8 cellular contexts compared by ENCODE assay signal in the genomic region with DNA sequence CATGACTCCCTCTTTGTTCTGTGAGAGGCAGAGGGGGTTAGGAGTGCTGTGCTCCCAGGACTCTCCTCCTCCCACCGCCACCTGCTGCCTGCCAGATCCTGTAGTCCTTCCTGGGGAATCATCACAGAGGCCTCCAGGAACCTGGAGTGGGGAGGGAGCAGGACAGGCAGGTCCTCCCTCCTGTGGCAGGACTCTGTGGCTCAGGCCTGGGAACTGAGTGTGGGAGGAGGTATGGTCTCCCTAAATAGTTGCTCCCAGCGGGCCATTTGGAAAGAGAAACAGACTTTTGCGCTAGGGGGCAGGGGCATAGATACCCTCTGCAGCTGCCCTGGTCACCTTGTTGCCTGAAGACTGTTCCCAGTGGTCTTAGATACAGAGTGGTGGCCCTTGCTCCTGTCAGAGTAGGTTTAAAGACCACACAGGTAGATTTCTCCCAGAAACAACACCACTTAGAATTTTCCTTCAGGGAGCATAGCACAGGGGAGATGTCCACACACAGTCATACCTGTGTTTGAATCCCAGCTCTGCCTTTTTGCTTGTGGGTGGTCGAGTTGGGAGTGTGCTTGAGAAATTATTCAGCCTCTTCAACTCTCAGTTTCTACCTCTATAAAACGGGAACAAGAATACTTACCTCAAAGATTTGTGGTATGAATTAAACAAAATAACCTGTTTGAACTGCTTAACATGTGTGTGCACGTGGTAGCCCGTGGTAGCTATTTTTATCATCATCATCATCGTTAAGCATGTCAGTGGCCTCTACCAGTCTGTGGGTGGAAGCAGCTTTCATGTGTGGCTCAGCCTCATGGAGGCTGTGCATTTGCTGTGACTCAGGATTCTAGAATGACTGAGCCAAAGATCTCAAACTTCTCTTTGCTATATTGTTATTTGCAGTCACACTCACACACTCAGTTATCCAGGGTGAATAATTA. TPM values are rescaled to one million over a fixed set of nuclear protein-coding genes. Genes with fewer than 3 reads are reported as not detected.
DNase-seq lines count a peak whose midpoint lies in the region; ATAC-seq, FAIRE-seq and TF ChIP-seq lines count a peak whose summit lies in the region.

No MANE protein-coding gene starts in this region.

- no peak overlapping the region for H4K8ac ChIP-seq in mesendoderm (ENCODE audit: low read depth, low read length)

- no peak overlapping the region for H2BK120ac ChIP-seq in mesendoderm (ENCODE audit: low read depth, low read length)

- TF ChIP-seq EP300 in SK-N-SH (IDR thresholded peaks at IDR 0.05; ENCODE audit: borderline replicate concordance in 1 of 2, low read depth in 1 of 2, low read length in 1 of 2) = no peak

- H3K9ac ChIP-seq in SK-N-SH (peak overlapping the region; percentile 39; the same call in 1 of the 2 replicates), mesendoderm (ENCODE audit: low read length) (no peak overlapping the region)

- H3K18ac ChIP-seq in mesendoderm (ENCODE audit: low read length) = no peak overlapping the region

- H2AK5ac ChIP-seq in mesendoderm (ENCODE audit: low read length) = no peak overlapping the region

- no peaks in the 10 kb centered on the region for H3K79me2 ChIP-seq in SK-N-SH (ENCODE audit: insufficient read depth)
- H3K79me2 ChIP-seq in mesendoderm (ENCODE audit: control insufficient read depth, insufficient read depth, low read length) = no peaks in the 10 kb centered on the region

- H3K27me3 ChIP-seq in SK-N-SH (ENCODE audit: insufficient read depth) = no peaks in the 10 kb centered on the region
- H3K27me3 ChIP-seq in mesendoderm (ENCODE audit: insufficient read depth, low read length, poor library complexity) = no peaks in the 10 kb centered on the region
- H3K27me3 ChIP-seq in thyroid gland = no peaks in the 10 kb centered on the region

- no peak for TF ChIP-seq POLR2A in thyroid gland (IDR thresholded peaks at IDR 0.05)
- no peak for TF ChIP-seq POLR2A in H54 (IDR thresholded peaks at IDR 0.05; ENCODE audit: low read depth, low read length)

- 73% methylated on average over 8 of the region's 8 CpGs for WGBS in SK-N-SH (ENCODE audit: low lambda C conversion rate)
- WGBS in mesendoderm (ENCODE audit: extremely low coverage, insufficient coverage, low lambda C conversion rate) = no CpG with 5 or more reads among the region's 8 CpGs
- WGBS in thyroid gland, 2 donors = 64 to 73% methylated on average over 7 of the region's 8 CpGs

- DNase-seq in SK-N-SH (no peak), amniotic epithelial cell (ENCODE audit: low read depth) (peak; percentile 87), mesendoderm (no peak), thyroid gland (peak in 1 of 2 donors; percentile 30), DMS79 treated with DMSO at 0.1 percent for 48 hours (lab: John Stamatoyannopoulos, UW) (no peak), H54 (ENCODE audit: insufficient read length, low spot score) (no peak)

- no peaks in the 10 kb centered on the region for H3K79me1 ChIP-seq in mesendoderm (ENCODE audit: low read length)

- peaks cover 11% of the 10 kb centered on the region for H3F3A ChIP-seq in SK-N-SH (replicated peaks; ENCODE audit: insufficient read depth)

- CTCF ChIA-PET in SK-N-SH (lab: Yijun Ruan, JAX) = interaction anchor here (1.0 to 6.4 kb wide), 8 partner anchors 10 to 81 kb away, joined by 3 to 50 read pairs (median 14); a partner anchor contains a TSS

- H3K4me3 ChIP-seq in SK-N-SH (ENCODE audit: low read depth in 2 of 2, low read length in 1 of 2) = no peak overlapping the region
- H3K4me3 ChIP-seq in mesendoderm (ENCODE audit: low read length) = no peak overlapping the region
- no peak overlapping the region for H3K4me3 ChIP-seq in thyroid gland (replicated peaks in 1 of 3)

- H4K5ac ChIP-seq in mesendoderm (ENCODE audit: low read length) = no peak overlapping the region

- POLR2A ChIA-PET in SK-N-SH (lab: Yijun Ruan, JAX) = interaction anchor here (1.1 kb wide), 1 partner anchor 71 kb away, joined by 3 read pairs; no protein-coding TSS in a partner anchor

- H3K27ac ChIP-seq in SK-N-SH (ENCODE audit: low read depth in 2 of 2, low read length in 1 of 2) (peak overlapping the region in 1 of 2 experiments; percentile 80; a peak in 3 of 4 replicates), mesendoderm (ENCODE audit: low read depth, low read length) (no peak overlapping the region), thyroid gland (peak overlapping the region in 2 of 3 donors; percentile 25 to 76)

- peak; percentile 32 for ATAC-seq in GM18508 (IDR thresholded peaks at IDR 0.05; ENCODE audit: insufficient read depth, unreplicated experiment)
- peak; percentile 56 for ATAC-seq in HG02884 (IDR thresholded peaks at IDR 0.05; ENCODE audit: unreplicated experiment)

- H3K4me2 ChIP-seq in SK-N-SH = peak overlapping the region; percentile 42; the same call in 1 of the 2 replicates
- no peak overlapping the region for H3K4me2 ChIP-seq in mesendoderm (ENCODE audit: low read length)

- H4K20me1 ChIP-seq in SK-N-SH (ENCODE audit: insufficient read depth) = no peaks in the 10 kb centered on the region

- H3K23ac ChIP-seq in mesendoderm (ENCODE audit: low read length) = no peak overlapping the region

- TF ChIP-seq CTCF in SK-N-SH (IDR thresholded peaks at IDR 0.05) (no peak), thyroid gland (IDR thresholded peaks at IDR 0.05) (no peak)

- peak overlapping the region; percentile 51 for H3K56ac ChIP-seq in mesendoderm (ENCODE audit: low read length)

- H2AFZ ChIP-seq in SK-N-SH (ENCODE audit: low read depth) = no peak overlapping the region

- intact Hi-C loops in thyroid gland (cut with DNase I) = no loop called here

- H3K36me3 ChIP-seq in SK-N-SH (replicated peaks in 1 of 2; ENCODE audit: control insufficient read depth in 1 of 2, insufficient read depth in 2 of 2, low read length in 1 of 2) (no peaks in the 10 kb centered on the region), mesendoderm (ENCODE audit: control insufficient read depth, insufficient read depth, low read length) (no peaks in the 10 kb centered on the region), thyroid gland (peaks cover 0 to 6% of the 10 kb centered on the region in 2 donors)

- no peak for TF ChIP-seq RAD21 in SK-N-SH (IDR thresholded peaks at IDR 0.05; ENCODE audit: low read length)

- H2BK5ac ChIP-seq in mesendoderm (ENCODE audit: low read length) = no peak overlapping the region

- no peaks in the 10 kb centered on the region for H3K9me2 ChIP-seq in SK-N-SH

- FAIRE-seq in H54 (lab: Jason Lieb, UNC) = no peak

- H3K9me3 ChIP-seq in SK-N-SH (no peaks in the 10 kb centered on the region), thyroid gland (no peaks in the 10 kb centered on the region)

- no peak overlapping the region for H3K4ac ChIP-seq in mesendoderm (ENCODE audit: low read depth, low read length)

- no peak overlapping the region for H2BK15ac ChIP-seq in mesendoderm (replicated peaks; ENCODE audit: low read depth)

- H3K4me1 ChIP-seq in SK-N-SH (ENCODE audit: control insufficient read depth in 1 of 2, insufficient read depth in 2 of 2, low read depth in 1 of 2, low read length in 1 of 2) (peaks cover 41 to 61% of the 10 kb centered on the region in 2 experiments), mesendoderm (ENCODE audit: control insufficient read depth, low read depth, low read length) (peaks cover 14% of the 10 kb centered on the region), thyroid gland (peaks cover 47 to 84% of the 10 kb centered on the region in 2 donors)

TF ChIP-seq in SK-N-SH, 30 proteins besides CTCF, POLR2A, EP300 and RAD21 (continues in another document):
- TF ChIP-seq, protein P1, sequence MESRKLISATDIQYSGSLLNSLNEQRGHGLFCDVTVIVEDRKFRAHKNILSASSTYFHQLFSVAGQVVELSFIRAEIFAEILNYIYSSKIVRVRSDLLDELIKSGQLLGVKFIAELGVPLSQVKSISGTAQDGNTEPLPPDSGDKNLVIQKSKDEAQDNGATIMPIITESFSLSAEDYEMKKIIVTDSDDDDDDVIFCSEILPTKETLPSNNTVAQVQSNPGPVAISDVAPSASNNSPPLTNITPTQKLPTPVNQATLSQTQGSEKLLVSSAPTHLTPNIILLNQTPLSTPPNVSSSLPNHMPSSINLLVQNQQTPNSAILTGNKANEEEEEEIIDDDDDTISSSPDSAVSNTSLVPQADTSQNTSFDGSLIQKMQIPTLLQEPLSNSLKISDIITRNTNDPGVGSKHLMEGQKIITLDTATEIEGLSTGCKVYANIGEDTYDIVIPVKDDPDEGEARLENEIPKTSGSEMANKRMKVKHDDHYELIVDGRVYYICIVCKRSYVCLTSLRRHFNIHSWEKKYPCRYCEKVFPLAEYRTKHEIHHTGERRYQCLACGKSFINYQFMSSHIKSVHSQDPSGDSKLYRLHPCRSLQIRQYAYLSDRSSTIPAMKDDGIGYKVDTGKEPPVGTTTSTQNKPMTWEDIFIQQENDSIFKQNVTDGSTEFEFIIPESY (IDR thresholded peaks at IDR 0.05; ENCODE audit: borderline replicate concordance, low read depth) = no peak
- peak; percentile 34; the same call in 1 of the 2 replicates for TF ChIP-seq FOSL2 (IDR thresholded peaks at IDR 0.05; ENCODE audit: borderline replicate concordance, low read depth)
- no peak for TF ChIP-seq GATA2 (CRISPR knock-in tag; IDR thresholded peaks at IDR 0.05)
- TF ChIP-seq TCF12 (IDR thresholded peaks at IDR 0.05) = no peak
- TF ChIP-seq, protein P2, sequence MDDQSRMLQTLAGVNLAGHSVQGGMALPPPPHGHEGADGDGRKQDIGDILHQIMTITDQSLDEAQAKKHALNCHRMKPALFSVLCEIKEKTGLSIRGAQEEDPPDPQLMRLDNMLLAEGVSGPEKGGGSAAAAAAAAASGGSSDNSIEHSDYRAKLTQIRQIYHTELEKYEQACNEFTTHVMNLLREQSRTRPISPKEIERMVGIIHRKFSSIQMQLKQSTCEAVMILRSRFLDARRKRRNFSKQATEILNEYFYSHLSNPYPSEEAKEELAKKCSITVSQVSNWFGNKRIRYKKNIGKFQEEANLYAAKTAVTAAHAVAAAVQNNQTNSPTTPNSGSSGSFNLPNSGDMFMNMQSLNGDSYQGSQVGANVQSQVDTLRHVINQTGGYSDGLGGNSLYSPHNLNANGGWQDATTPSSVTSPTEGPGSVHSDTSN (IDR thresholded peaks at IDR 0.05) = no peak
- TF ChIP-seq SMC3 (IDR thresholded peaks at IDR 0.05; ENCODE audit: low read depth, low read length) = no peak
- no peak for TF ChIP-seq POLR2AphosphoS5 (IDR thresholded peaks at IDR 0.05; ENCODE audit: low read depth, low read length)
- TF ChIP-seq TAF1 (IDR thresholded peaks at IDR 0.05; ENCODE audit: borderline replicate concordance, low read depth, low read length) = no peak
- no peak; the same call in 1 of the 2 replicates for TF ChIP-seq JUND (IDR thresholded peaks at IDR 0.05)
- no peak for TF ChIP-seq MXI1 (IDR thresholded peaks at IDR 0.05; ENCODE audit: low read depth, low read length)
- TF ChIP-seq, protein P3, sequence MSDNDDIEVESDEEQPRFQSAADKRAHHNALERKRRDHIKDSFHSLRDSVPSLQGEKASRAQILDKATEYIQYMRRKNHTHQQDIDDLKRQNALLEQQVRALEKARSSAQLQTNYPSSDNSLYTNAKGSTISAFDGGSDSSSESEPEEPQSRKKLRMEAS (IDR thresholded peaks at IDR 0.05; ENCODE audit: low read depth) = peak; percentile 71; the same call in 1 of the 2 replicates

RNA-seq across cellular contexts. Expression of a gene that starts 55.8 kb away (rescaled TPM):
- polyA plus RNA-seq in SK-N-SH (2012; rRNA removed) = 8.3 and 12.3 TPM in 2 replicates
- 4.2 and 6.6 TPM in 2 replicates for polyA plus RNA-seq in SK-N-SH (2012; cell fraction: cytosol; rRNA removed)
- 25.1 and 38.8 TPM in 2 replicates for polyA plus RNA-seq in SK-N-SH (2012; cell fraction: nucleus; rRNA removed)
- 1.1 TPM for polyA plus RNA-seq in mesendoderm (2013, experiment 1 of 2)
- polyA plus RNA-seq in mesendoderm (2013, experiment 2 of 2) = 0.88 TPM
- 10 to 100 TPM; 18.1 to 28.3 (median 24.2) TPM for total RNA-seq in thyroid gland
